ENCODE assay signal across 1 cellular context in the genomic region with DNA sequence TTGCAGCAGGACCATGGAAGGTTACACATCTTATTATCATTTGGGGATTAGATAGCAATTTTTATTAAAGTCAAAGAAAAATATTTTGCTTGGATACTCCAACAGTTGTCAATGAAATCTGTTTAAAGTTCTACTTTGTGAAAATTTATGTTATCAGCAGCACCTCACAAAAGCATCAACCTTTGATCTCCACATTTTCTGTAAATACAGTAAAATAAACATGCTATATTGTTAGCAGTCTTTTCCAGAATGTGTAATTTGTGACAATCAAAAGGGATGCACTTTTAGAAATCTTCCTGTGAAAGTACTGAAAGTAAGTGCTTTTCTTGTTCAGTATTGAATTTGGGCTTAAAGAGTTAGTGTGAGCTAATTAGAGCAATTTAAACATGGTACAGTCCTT.
A peak's percentile ranks its signal among the peaks of the same experiment; 100 is the strongest.
TF ChIP-seq lines count a peak whose summit lies in the region.

No MANE protein-coding gene starts in this region.

TF ChIP-seq in HepG2, 621 proteins besides CTCF, POLR2A, EP300 and RAD21 (continued from another document):
- TF ChIP-seq, protein P1, sequence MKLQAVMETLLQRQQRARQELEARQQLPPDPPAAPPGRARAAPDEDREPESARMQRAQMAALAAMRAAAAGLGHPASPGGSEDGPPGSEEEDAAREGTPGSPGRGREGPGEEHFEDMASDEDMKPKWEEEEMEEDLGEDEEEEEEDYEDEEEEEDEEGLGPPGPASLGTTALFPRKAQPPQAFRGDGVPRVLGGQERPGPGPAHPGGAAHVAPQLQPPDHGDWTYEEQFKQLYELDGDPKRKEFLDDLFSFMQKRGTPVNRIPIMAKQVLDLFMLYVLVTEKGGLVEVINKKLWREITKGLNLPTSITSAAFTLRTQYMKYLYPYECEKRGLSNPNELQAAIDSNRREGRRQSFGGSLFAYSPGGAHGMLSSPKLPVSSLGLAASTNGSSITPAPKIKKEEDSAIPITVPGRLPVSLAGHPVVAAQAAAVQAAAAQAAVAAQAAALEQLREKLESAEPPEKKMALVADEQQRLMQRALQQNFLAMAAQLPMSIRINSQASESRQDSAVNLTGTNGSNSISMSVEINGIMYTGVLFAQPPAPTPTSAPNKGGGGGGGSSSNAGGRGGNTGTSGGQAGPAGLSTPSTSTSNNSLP (IDR thresholded peaks at IDR 0.05; ENCODE audit: low read depth, low read length), result peak; percentile 57; the same call in 1 of the 2 replicates
- TF ChIP-seq MIXL1 (CRISPR knock-in tag; IDR thresholded peaks at IDR 0.05) (peak; percentile 67; the same call in 1 of the 2 replicates), TAF15 (IDR thresholded peaks at IDR 0.05; ENCODE audit: low read depth, low read length, poor library complexity, severe bottlenecking) (no peak), NR2F2 (IDR thresholded peaks at IDR 0.05; ENCODE audit: borderline replicate concordance, low read depth) (peak; percentile 47; the same call in 1 of the 2 replicates), ZBTB20 (CRISPR knock-in tag; IDR thresholded peaks at IDR 0.05; ENCODE audit: borderline replicate concordance, low read depth) (0 out of 2 replicates have a peak, but pooled peaks have one; percentile 49), FOXP1 (IDR thresholded peaks at IDR 0.05) (no peak), FOXP1 (CRISPR knock-in tag; IDR thresholded peaks at IDR 0.05) (peak; percentile 79), SOX13 (IDR thresholded peaks at IDR 0.05) (no peak), SOX13 (CRISPR knock-in tag; conservative IDR thresholded peaks at IDR 0.05 in 1 of 2, IDR thresholded peaks at IDR 0.05 in 1 of 2) (peak in 1 of 2 experiments; percentile 85; a peak in 2 of 4 replicates), EHMT2 (IDR thresholded peaks at IDR 0.05; ENCODE audit: borderline replicate concordance, low read depth, low read length) (peak; percentile 48; the same call in 1 of the 2 replicates), PPARG (CRISPR knock-in tag; conservative IDR thresholded peaks at IDR 0.05) (peak; percentile 51; the same call in 1 of the 2 replicates), HDAC2 (CRISPR knock-in tag; IDR thresholded peaks at IDR 0.05) (peak; percentile 49; the same call in 1 of the 2 replicates), FOXJ3 (CRISPR knock-in tag; IDR thresholded peaks at IDR 0.05; ENCODE audit: borderline replicate concordance) (peak; percentile 38; the same call in 1 of the 2 replicates), SAP130 (CRISPR knock-in tag; IDR thresholded peaks at IDR 0.05; ENCODE audit: low read depth) (0 out of 2 replicates have a peak, but pooled peaks have one; percentile 15), HDAC1 (CRISPR knock-in tag; IDR thresholded peaks at IDR 0.05) (peak; percentile 21; the same call in 1 of the 2 replicates), SSRP1 (CRISPR knock-in tag; IDR thresholded peaks at IDR 0.05) (0 out of 2 replicates have a peak, but pooled peaks have one; percentile 37), ZNF160 (CRISPR knock-in tag; IDR thresholded peaks at IDR 0.05) (no peak), NCOA2 (CRISPR knock-in tag; IDR thresholded peaks at IDR 0.05) (peak; percentile 78)
- TF ChIP-seq, protein P2, sequence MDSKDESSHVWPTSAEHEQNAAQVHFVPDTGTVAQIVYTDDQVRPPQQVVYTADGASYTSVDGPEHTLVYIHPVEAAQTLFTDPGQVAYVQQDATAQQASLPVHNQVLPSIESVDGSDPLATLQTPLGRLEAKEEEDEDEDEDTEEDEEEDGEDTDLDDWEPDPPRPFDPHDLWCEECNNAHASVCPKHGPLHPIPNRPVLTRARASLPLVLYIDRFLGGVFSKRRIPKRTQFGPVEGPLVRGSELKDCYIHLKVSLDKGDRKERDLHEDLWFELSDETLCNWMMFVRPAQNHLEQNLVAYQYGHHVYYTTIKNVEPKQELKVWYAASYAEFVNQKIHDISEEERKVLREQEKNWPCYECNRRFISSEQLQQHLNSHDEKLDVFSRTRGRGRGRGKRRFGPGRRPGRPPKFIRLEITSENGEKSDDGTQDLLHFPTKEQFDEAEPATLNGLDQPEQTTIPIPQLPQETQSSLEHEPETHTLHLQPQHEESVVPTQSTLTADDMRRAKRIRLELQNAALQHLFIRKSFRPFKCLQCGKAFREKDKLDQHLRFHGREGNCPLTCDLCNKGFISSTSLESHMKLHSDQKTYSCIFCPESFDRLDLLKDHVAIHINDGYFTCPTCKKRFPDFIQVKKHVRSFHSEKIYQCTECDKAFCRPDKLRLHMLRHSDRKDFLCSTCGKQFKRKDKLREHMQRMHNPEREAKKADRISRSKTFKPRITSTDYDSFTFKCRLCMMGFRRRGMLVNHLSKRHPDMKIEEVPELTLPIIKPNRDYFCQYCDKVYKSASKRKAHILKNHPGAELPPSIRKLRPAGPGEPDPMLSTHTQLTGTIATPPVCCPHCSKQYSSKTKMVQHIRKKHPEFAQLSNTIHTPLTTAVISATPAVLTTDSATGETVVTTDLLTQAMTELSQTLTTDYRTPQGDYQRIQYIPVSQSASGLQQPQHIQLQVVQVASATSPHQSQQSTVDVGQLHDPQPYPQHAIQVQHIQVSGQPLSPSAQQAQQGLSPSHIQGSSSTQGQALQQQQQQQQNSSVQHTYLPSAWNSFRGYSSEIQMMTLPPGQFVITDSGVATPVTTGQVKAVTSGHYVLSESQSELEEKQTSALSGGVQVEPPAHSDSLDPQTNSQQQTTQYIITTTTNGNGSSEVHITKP (CRISPR knock-in tag; IDR thresholded peaks at IDR 0.05; ENCODE audit: low read depth), result peak; percentile 53; the same call in 1 of the 2 replicates
- TF ChIP-seq, protein P3, sequence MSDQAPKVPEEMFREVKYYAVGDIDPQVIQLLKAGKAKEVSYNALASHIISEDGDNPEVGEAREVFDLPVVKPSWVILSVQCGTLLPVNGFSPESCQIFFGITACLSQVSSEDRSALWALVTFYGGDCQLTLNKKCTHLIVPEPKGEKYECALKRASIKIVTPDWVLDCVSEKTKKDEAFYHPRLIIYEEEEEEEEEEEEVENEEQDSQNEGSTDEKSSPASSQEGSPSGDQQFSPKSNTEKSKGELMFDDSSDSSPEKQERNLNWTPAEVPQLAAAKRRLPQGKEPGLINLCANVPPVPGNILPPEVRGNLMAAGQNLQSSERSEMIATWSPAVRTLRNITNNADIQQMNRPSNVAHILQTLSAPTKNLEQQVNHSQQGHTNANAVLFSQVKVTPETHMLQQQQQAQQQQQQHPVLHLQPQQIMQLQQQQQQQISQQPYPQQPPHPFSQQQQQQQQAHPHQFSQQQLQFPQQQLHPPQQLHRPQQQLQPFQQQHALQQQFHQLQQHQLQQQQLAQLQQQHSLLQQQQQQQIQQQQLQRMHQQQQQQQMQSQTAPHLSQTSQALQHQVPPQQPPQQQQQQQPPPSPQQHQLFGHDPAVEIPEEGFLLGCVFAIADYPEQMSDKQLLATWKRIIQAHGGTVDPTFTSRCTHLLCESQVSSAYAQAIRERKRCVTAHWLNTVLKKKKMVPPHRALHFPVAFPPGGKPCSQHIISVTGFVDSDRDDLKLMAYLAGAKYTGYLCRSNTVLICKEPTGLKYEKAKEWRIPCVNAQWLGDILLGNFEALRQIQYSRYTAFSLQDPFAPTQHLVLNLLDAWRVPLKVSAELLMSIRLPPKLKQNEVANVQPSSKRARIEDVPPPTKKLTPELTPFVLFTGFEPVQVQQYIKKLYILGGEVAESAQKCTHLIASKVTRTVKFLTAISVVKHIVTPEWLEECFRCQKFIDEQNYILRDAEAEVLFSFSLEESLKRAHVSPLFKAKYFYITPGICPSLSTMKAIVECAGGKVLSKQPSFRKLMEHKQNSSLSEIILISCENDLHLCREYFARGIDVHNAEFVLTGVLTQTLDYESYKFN (CRISPR knock-in tag; conservative IDR thresholded peaks at IDR 0.05), result peak; percentile 90
- TF ChIP-seq, protein P4, sequence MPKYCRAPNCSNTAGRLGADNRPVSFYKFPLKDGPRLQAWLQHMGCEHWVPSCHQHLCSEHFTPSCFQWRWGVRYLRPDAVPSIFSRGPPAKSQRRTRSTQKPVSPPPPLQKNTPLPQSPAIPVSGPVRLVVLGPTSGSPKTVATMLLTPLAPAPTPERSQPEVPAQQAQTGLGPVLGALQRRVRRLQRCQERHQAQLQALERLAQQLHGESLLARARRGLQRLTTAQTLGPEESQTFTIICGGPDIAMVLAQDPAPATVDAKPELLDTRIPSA (CRISPR knock-in tag; IDR thresholded peaks at IDR 0.05; ENCODE audit: borderline replicate concordance), result no peak
- TF ChIP-seq, protein P5, sequence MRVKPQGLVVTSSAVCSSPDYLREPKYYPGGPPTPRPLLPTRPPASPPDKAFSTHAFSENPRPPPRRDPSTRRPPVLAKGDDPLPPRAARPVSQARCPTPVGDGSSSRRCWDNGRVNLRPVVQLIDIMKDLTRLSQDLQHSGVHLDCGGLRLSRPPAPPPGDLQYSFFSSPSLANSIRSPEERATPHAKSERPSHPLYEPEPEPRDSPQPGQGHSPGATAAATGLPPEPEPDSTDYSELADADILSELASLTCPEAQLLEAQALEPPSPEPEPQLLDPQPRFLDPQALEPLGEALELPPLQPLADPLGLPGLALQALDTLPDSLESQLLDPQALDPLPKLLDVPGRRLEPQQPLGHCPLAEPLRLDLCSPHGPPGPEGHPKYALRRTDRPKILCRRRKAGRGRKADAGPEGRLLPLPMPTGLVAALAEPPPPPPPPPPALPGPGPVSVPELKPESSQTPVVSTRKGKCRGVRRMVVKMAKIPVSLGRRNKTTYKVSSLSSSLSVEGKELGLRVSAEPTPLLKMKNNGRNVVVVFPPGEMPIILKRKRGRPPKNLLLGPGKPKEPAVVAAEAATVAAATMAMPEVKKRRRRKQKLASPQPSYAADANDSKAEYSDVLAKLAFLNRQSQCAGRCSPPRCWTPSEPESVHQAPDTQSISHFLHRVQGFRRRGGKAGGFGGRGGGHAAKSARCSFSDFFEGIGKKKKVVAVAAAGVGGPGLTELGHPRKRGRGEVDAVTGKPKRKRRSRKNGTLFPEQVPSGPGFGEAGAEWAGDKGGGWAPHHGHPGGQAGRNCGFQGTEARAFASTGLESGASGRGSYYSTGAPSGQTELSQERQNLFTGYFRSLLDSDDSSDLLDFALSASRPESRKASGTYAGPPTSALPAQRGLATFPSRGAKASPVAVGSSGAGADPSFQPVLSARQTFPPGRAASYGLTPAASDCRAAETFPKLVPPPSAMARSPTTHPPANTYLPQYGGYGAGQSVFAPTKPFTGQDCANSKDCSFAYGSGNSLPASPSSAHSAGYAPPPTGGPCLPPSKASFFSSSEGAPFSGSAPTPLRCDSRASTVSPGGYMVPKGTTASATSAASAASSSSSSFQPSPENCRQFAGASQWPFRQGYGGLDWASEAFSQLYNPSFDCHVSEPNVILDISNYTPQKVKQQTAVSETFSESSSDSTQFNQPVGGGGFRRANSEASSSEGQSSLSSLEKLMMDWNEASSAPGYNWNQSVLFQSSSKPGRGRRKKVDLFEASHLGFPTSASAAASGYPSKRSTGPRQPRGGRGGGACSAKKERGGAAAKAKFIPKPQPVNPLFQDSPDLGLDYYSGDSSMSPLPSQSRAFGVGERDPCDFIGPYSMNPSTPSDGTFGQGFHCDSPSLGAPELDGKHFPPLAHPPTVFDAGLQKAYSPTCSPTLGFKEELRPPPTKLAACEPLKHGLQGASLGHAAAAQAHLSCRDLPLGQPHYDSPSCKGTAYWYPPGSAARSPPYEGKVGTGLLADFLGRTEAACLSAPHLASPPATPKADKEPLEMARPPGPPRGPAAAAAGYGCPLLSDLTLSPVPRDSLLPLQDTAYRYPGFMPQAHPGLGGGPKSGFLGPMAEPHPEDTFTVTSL (CRISPR knock-in tag; IDR thresholded peaks at IDR 0.05; ENCODE audit: borderline replicate concordance), result peak; percentile 92; the same call in 1 of the 2 replicates
- TF ChIP-seq, protein P6, sequence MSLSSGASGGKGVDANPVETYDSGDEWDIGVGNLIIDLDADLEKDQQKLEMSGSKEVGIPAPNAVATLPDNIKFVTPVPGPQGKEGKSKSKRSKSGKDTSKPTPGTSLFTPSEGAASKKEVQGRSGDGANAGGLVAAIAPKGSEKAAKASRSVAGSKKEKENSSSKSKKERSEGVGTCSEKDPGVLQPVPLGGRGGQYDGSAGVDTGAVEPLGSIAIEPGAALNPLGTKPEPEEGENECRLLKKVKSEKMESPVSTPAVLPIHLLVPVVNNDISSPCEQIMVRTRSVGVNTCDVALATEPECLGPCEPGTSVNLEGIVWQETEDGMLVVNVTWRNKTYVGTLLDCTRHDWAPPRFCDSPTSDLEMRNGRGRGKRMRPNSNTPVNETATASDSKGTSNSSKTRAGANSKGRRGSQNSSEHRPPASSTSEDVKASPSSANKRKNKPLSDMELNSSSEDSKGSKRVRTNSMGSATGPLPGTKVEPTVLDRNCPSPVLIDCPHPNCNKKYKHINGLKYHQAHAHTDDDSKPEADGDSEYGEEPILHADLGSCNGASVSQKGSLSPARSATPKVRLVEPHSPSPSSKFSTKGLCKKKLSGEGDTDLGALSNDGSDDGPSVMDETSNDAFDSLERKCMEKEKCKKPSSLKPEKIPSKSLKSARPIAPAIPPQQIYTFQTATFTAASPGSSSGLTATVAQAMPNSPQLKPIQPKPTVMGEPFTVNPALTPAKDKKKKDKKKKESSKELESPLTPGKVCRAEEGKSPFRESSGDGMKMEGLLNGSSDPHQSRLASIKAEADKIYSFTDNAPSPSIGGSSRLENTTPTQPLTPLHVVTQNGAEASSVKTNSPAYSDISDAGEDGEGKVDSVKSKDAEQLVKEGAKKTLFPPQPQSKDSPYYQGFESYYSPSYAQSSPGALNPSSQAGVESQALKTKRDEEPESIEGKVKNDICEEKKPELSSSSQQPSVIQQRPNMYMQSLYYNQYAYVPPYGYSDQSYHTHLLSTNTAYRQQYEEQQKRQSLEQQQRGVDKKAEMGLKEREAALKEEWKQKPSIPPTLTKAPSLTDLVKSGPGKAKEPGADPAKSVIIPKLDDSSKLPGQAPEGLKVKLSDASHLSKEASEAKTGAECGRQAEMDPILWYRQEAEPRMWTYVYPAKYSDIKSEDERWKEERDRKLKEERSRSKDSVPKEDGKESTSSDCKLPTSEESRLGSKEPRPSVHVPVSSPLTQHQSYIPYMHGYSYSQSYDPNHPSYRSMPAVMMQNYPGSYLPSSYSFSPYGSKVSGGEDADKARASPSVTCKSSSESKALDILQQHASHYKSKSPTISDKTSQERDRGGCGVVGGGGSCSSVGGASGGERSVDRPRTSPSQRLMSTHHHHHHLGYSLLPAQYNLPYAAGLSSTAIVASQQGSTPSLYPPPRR (CRISPR knock-in tag; IDR thresholded peaks at IDR 0.05; ENCODE audit: borderline replicate concordance), result peak; percentile 49; the same call in 1 of the 2 replicates
